ENCODE assay signal across 15 cellular contexts in genomic region chr17:11803635-11804034, GRCh38.
DNase-seq lines count a peak whose midpoint lies in the region; ATAC-seq and TF ChIP-seq lines count a peak whose summit lies in the region.
"Had no signal": no experiment of that assay in that cellular context is flagged by ENCODE, and none has a peak within 500 bp of the region (broad histone marks: within the 10 kb centered on the region; RNA-seq: fewer than 3 reads in every experiment).

No MANE protein-coding gene starts in this region.

- no peaks in the 10 kb centered on the region for H3K4me1 Mint-ChIP-seq in osteocyte (ENCODE audit: unreplicated experiment)
- H3K4me1 Mint-ChIP-seq: CD4-positive, CD25-positive, alpha-beta regulatory T cell had no signal

- TF ChIP-seq POLR2A in esophagus muscularis mucosa (IDR thresholded peaks at IDR 0.05; ENCODE audit: low read depth), result no peak

- H3K9me3 Mint-ChIP-seq in osteocyte (ENCODE audit: unreplicated experiment), result no peaks in the 10 kb centered on the region

- H3K9me3 ChIP-seq in A673 (ENCODE audit: low read depth, low read length, poor library complexity, severe bottlenecking) (no peaks in the 10 kb centered on the region), SK-N-MC (ENCODE audit: low read depth, low read length) (no peaks in the 10 kb centered on the region), esophagus muscularis mucosa (no peaks in the 10 kb centered on the region)
- H3K9me3 ChIP-seq: BLaER1 treated with 17β-estradiol and CSF1 and Interleukin-3, amounts not matched to agents 10 nM and 100 nM had no signal

- ATAC-seq in GM19035 (IDR thresholded peaks at IDR 0.05; ENCODE audit: unreplicated experiment), result no peak
- ATAC-seq: HepG2 had no signal

- POLR2A ChIA-PET in A673 (lab: Charles Lee; ENCODE audit: low non-redundant PET), result interaction anchor here (0.6 kb wide), 1 partner anchor 62 kb away, joined by 3 read pairs; no protein-coding TSS in a partner anchor

- H3K27ac ChIP-seq in A673 (ENCODE audit: low read depth, low read length, poor library complexity, severe bottlenecking), result no peak overlapping the region
- H3K27ac ChIP-seq in SK-N-MC, result no peak overlapping the region
- no peak overlapping the region for H3K27ac ChIP-seq in esophagus muscularis mucosa (replicated peaks in 1 of 4)
- H3K27ac ChIP-seq: BLaER1 treated with 17β-estradiol and CSF1 and Interleukin-3, amounts not matched to agents 10 nM and 100 nM; GM23248 had no signal

- H3K36me3 ChIP-seq in A673 (ENCODE audit: insufficient read depth, low read length, poor library complexity, severe bottlenecking) (no peaks in the 10 kb centered on the region), SK-N-MC (ENCODE audit: insufficient read depth, low read length) (no peaks in the 10 kb centered on the region), esophagus muscularis mucosa (no peaks in the 10 kb centered on the region)
- H3K36me3 ChIP-seq: BLaER1 treated with 17β-estradiol and CSF1 and Interleukin-3, amounts not matched to agents 10 nM and 100 nM had no signal

- intact Hi-C loops in A673 (cut with micrococcal nuclease; ENCODE audit: unreplicated experiment), result no loop called here
- intact Hi-C loops in esophagus muscularis mucosa (cut with DNase I), result no loop called here

- H3K4me1 ChIP-seq in A673 (ENCODE audit: insufficient read depth, low read length, poor library complexity, severe bottlenecking), result peaks cover 9% of the 10 kb centered on the region
- H3K4me1 ChIP-seq in esophagus muscularis mucosa, result no peaks in the 10 kb centered on the region

- TF ChIP-seq EP300 in esophagus muscularis mucosa (IDR thresholded peaks at IDR 0.05), result no peak

- peak; percentile 37 for DNase-seq in A673 (ENCODE audit: low spot score)
- no peak for DNase-seq in SK-N-MC (ENCODE audit: low read depth, low spot score)
- peak; percentile 66 for DNase-seq in esophagus muscularis mucosa (ENCODE audit: extremely low spot score)
- peak; percentile 34 for DNase-seq in osteocyte (ENCODE audit: extremely low spot score, unreplicated experiment)
- no peak for DNase-seq in glomerular visceral epithelial cell (ENCODE audit: extremely low spot score)
- no peak for DNase-seq in activated CD4-positive, alpha-beta T cell treated with anti-CD3 and anti-CD28 coated beads, Interleukin-2, amount 50 U/mL, for 48 hours
- DNase-seq: 8988T; ACHN; CD4-positive, CD25-positive, alpha-beta regulatory T cell; GM23248; HCEC 1CT; HFFc6 had no signal

- no TSS peak for BruUV-seq in A673 (replicated peaks; lab: Mats Ljungman, UMichigan)

- no peaks in the 10 kb centered on the region for H3K27me3 Mint-ChIP-seq in osteocyte (ENCODE audit: unreplicated experiment)
- H3K27me3 Mint-ChIP-seq: CD4-positive, CD25-positive, alpha-beta regulatory T cell had no signal

- no peak overlapping the region for H3K4me3 ChIP-seq in A673 (ENCODE audit: low read depth, low read length, poor library complexity, severe bottlenecking)
- H3K4me3 ChIP-seq in SK-N-MC, result peak overlapping the region; percentile 32
- no peak overlapping the region for H3K4me3 ChIP-seq in esophagus muscularis mucosa
- H3K4me3 ChIP-seq: BLaER1 treated with 17β-estradiol and CSF1 and Interleukin-3, amounts not matched to agents 10 nM and 100 nM; GM23248 had no signal

- no peak overlapping the region for H3K4me3 Mint-ChIP-seq in osteocyte (ENCODE audit: unreplicated experiment)
- H3K4me3 Mint-ChIP-seq: CD4-positive, CD25-positive, alpha-beta regulatory T cell; HFFc6 had no signal

- 69% methylated on average over 5 of the region's 5 CpGs for WGBS in esophagus muscularis mucosa

- CTCF ChIA-PET in A673 (lab: Charles Lee), result interaction anchor here (0.5 to 0.6 kb wide), 2 partner anchors 19 to 1030 kb away, joined by 3 to 4 read pairs; no protein-coding TSS in a partner anchor

- no peak overlapping the region for H3K27ac Mint-ChIP-seq in osteocyte (ENCODE audit: unreplicated experiment)
- H3K27ac Mint-ChIP-seq: CD4-positive, CD25-positive, alpha-beta regulatory T cell; HFFc6 had no signal

- H3K36me3 Mint-ChIP-seq in osteocyte (ENCODE audit: unreplicated experiment), result no peaks in the 10 kb centered on the region
- H3K36me3 Mint-ChIP-seq: CD4-positive, CD25-positive, alpha-beta regulatory T cell had no signal

- H3K9ac ChIP-seq in SK-N-MC (ENCODE audit: insufficient read length), result no peak overlapping the region
- H3K9ac ChIP-seq: BLaER1 treated with 17β-estradiol and CSF1 and Interleukin-3, amounts not matched to agents 10 nM and 100 nM; GM23248 had no signal

- TF ChIP-seq CTCF in A673 (conservative IDR thresholded peaks at IDR 0.05; ENCODE audit: low read depth, low read length) (no peak), esophagus muscularis mucosa (IDR thresholded peaks at IDR 0.05) (no peak), osteocyte (IDR thresholded peaks at IDR 0.05) (no peak)

- no peaks in the 10 kb centered on the region for H3K27me3 ChIP-seq in A673 (replicated peaks; ENCODE audit: insufficient read depth, low read depth, low read length, poor library complexity)
- peaks cover 0 to 6% (median 0%) of the 10 kb centered on the region in 4 donors for H3K27me3 ChIP-seq in esophagus muscularis mucosa
- H3K27me3 ChIP-seq: BLaER1 treated with 17β-estradiol and CSF1 and Interleukin-3, amounts not matched to agents 10 nM and 100 nM had no signal

Comparison
In these comparisons a context has a peak if more than half of its experiments do, and no peak if none do; other contexts are left out.
1. DNase-seq: peak in A673 (single experiment), esophagus muscularis mucosa (single experiment) and osteocyte (single experiment); none in SK-N-MC (single experiment), glomerular visceral epithelial cell (single experiment) and activated CD4-positive, alpha-beta T cell treated with anti-CD3 and anti-CD28 coated beads, Interleukin-2, amount 50 U/mL, for 48 hours (0 of 2).